8 cellular contexts compared by ENCODE assay signal in genomic region chr22:19429950-19430889, GRCh38. TPM values are rescaled to one million over a fixed set of nuclear protein-coding genes. Genes with fewer than 3 reads are reported as not detected.
DNase-seq lines count a peak whose midpoint lies in the region; ATAC-seq and TF ChIP-seq lines count a peak whose summit lies in the region.

No MANE protein-coding gene starts in this region.

- ATAC-seq in HG03432 (IDR thresholded peaks at IDR 0.05; ENCODE audit: unreplicated experiment): no peak

- no peak for TF ChIP-seq CTCF in OCI-LY3 (IDR thresholded peaks at IDR 0.05; ENCODE audit: low read depth, low read length)

- peaks cover 23% of the 10 kb centered on the region for H3K4me1 ChIP-seq in OCI-LY3 (ENCODE audit: low read length)
- H3K4me1 ChIP-seq in iPS DF 6.9 (ENCODE audit: control insufficient read depth, insufficient read depth, low read length): no peaks in the 10 kb centered on the region
- H3K4me1 ChIP-seq in skeletal muscle tissue (ENCODE audit: control insufficient read depth in 3 of 3, insufficient read depth in 3 of 3, low read length in 3 of 3): peaks cover 24 to 50% (median 29%) of the 10 kb centered on the region in 3 donors

- WGBS in iPS DF 6.9 (ENCODE audit: insufficient coverage, insufficient read length): no CpG with 5 or more reads among the region's 12 CpGs

- no peaks in the 10 kb centered on the region for H3K9me3 Mint-ChIP-seq in activated naive CD8-positive, alpha-beta T cell (ENCODE audit: low read depth)

- H4K20me1 ChIP-seq in OCI-LY3 (ENCODE audit: insufficient read depth, low read length): peaks cover 45% of the 10 kb centered on the region

- no peaks in the 10 kb centered on the region for H3K27me3 Mint-ChIP-seq in activated naive CD8-positive, alpha-beta T cell

- peaks cover 54% of the 10 kb centered on the region for H3K4me1 Mint-ChIP-seq in activated naive CD8-positive, alpha-beta T cell (ENCODE audit: low read depth)

- no peak overlapping the region for H2AFZ ChIP-seq in OCI-LY3 (ENCODE audit: low read depth, low read length)

- H3K4me3 Mint-ChIP-seq in activated naive CD8-positive, alpha-beta T cell: peak overlapping the region; percentile 90

- H3K36me3 ChIP-seq in OCI-LY3 (replicated peaks; ENCODE audit: low read depth, low read length): peaks cover 16% of the 10 kb centered on the region
- H3K36me3 ChIP-seq in iPS DF 6.9 (ENCODE audit: control insufficient read depth, insufficient read depth, low read length): no peaks in the 10 kb centered on the region
- peaks cover 8 to 11% (median 10%) of the 10 kb centered on the region in 3 donors for H3K36me3 ChIP-seq in skeletal muscle tissue (ENCODE audit: control insufficient read depth in 3 of 3, insufficient read depth in 3 of 3, low read length in 3 of 3)

- H3K27me3 ChIP-seq in OCI-LY3 (ENCODE audit: low read depth, low read length) (no peaks in the 10 kb centered on the region), iPS DF 6.9 (ENCODE audit: control insufficient read depth, insufficient read depth, low read length) (no peaks in the 10 kb centered on the region), skeletal muscle tissue (ENCODE audit: control insufficient read depth in 3 of 3, insufficient read depth in 3 of 3, low read length in 3 of 3) (no peaks in the 10 kb centered on the region)

- H3K4me2 ChIP-seq in OCI-LY3 (ENCODE audit: low read length): peak overlapping the region; percentile 99

- peak overlapping the region; percentile 93 for H3K4me3 ChIP-seq in OCI-LY3 (ENCODE audit: low read length)
- H3K4me3 ChIP-seq in iPS DF 6.9 (ENCODE audit: low read length): peak overlapping the region; percentile 51; the same call in 1 of the 2 replicates
- H3K4me3 ChIP-seq in skeletal muscle tissue (ENCODE audit: low read length in 3 of 3): peak overlapping the region; percentile 84 to 92 (median 87)

- DNase-seq in NCI-H748 (lab: John Stamatoyannopoulos, UW; ENCODE audit: unreplicated experiment): peak; percentile 24
- DNase-seq in NCI-H748 treated with DMSO at 0.1 percent for 48 hours (lab: John Stamatoyannopoulos, UW): no peak
- DNase-seq in iPS DF 6.9 (ENCODE audit: low read depth, low spot score): no peak
- no peak for DNase-seq in D341Med (ENCODE audit: low spot score)

- peak overlapping the region; percentile 23 for H3K27ac ChIP-seq in OCI-LY3 (ENCODE audit: low read length)
- no peak overlapping the region for H3K27ac ChIP-seq in iPS DF 6.9 (ENCODE audit: low read length)
- H3K27ac ChIP-seq in skeletal muscle tissue (ENCODE audit: low read depth, low read length): peak overlapping the region; percentile 64

- H3K9ac ChIP-seq in OCI-LY3 (ENCODE audit: low read length) (peak overlapping the region; percentile 79), skeletal muscle tissue (ENCODE audit: low read depth in 1 of 3, low read length in 3 of 3) (peak overlapping the region; percentile 87 to 90 (median 88))

- H3K9me3 ChIP-seq in OCI-LY3 (ENCODE audit: insufficient read depth, low read length) (no peaks in the 10 kb centered on the region), iPS DF 6.9 (ENCODE audit: control insufficient read depth, insufficient read depth, low read length) (no peaks in the 10 kb centered on the region), skeletal muscle tissue (ENCODE audit: control insufficient read depth in 3 of 3, low read length in 3 of 3) (no peaks in the 10 kb centered on the region)

- H3K79me2 ChIP-seq in OCI-LY3 (ENCODE audit: low read length): peaks cover 79% of the 10 kb centered on the region

- no peaks in the 10 kb centered on the region for H3K36me3 Mint-ChIP-seq in activated naive CD8-positive, alpha-beta T cell

- H3K27ac Mint-ChIP-seq in activated naive CD8-positive, alpha-beta T cell: peak overlapping the region; percentile 77

RNA-seq across cellular contexts. Expression of gene HIRA, which starts 1.3 kb away (rescaled TPM):
- 7.3 TPM for total RNA-seq in skeletal muscle tissue

RNA-seq across cellular contexts. Expression of gene MRPL40, which starts 2.1 kb away (rescaled TPM):
- total RNA-seq in skeletal muscle tissue: 34.4 TPM

RNA-seq across cellular contexts. Expression of gene C22orf39, which starts 17.3 kb away (rescaled TPM):
- 29.2 TPM for total RNA-seq in skeletal muscle tissue

RNA-seq across cellular contexts. Expression of gene UFD1, which starts 48.8 kb away (rescaled TPM):
- total RNA-seq in skeletal muscle tissue: 37.1 TPM

RNA-seq across cellular contexts. Expression of gene CDC45, which starts 49.5 kb away (rescaled TPM):
- 3.1 TPM for total RNA-seq in skeletal muscle tissue
